In genomic region chr16:85446846-85447656, GRCh38 we compare ENCODE assay signal across 1 cellular context.
TF ChIP-seq lines count a peak whose summit lies in the region.

No MANE protein-coding gene starts in this region.

TF ChIP-seq in HepG2, 621 proteins besides CTCF, POLR2A, EP300 and RAD21 (continued from another document and continues in another):
- no peak for TF ChIP-seq AHDC1 (CRISPR knock-in tag; IDR thresholded peaks at IDR 0.05; ENCODE audit: borderline replicate concordance)
- TF ChIP-seq ELF1 (CRISPR knock-in tag; IDR thresholded peaks at IDR 0.05) = no peak
- no peak for TF ChIP-seq TBL1XR1 (IDR thresholded peaks at IDR 0.05; ENCODE audit: borderline replicate concordance, low read length, partially characterized antibody)
- TF ChIP-seq ARID2 (CRISPR knock-in tag; IDR thresholded peaks at IDR 0.05; ENCODE audit: borderline replicate concordance) = no peak
- no peak for TF ChIP-seq ONECUT2 (CRISPR knock-in tag; IDR thresholded peaks at IDR 0.05)
- peak; percentile 99 for TF ChIP-seq ESRRA (CRISPR knock-in tag; IDR thresholded peaks at IDR 0.05; ENCODE audit: low read depth)
- TF ChIP-seq SRSF9 (IDR thresholded peaks at IDR 0.05; ENCODE audit: borderline replicate concordance, insufficient read depth, low read depth, low read length, poor library complexity, severe bottlenecking) = no peak
- TF ChIP-seq IKZF1 (IDR thresholded peaks at IDR 0.05) = no peak
- peak; percentile 57; the same call in 1 of the 2 replicates for TF ChIP-seq ZNF263 (CRISPR knock-in tag; IDR thresholded peaks at IDR 0.05)
- TF ChIP-seq SAFB2 (CRISPR knock-in tag; IDR thresholded peaks at IDR 0.05; ENCODE audit: borderline replicate concordance, low read depth) = no peak
- TF ChIP-seq KAT8 (CRISPR knock-in tag; IDR thresholded peaks at IDR 0.05) = no peak
- no peak for TF ChIP-seq ZNF558 (CRISPR knock-in tag; IDR thresholded peaks at IDR 0.05; ENCODE audit: borderline replicate concordance)
- TF ChIP-seq, protein P1, sequence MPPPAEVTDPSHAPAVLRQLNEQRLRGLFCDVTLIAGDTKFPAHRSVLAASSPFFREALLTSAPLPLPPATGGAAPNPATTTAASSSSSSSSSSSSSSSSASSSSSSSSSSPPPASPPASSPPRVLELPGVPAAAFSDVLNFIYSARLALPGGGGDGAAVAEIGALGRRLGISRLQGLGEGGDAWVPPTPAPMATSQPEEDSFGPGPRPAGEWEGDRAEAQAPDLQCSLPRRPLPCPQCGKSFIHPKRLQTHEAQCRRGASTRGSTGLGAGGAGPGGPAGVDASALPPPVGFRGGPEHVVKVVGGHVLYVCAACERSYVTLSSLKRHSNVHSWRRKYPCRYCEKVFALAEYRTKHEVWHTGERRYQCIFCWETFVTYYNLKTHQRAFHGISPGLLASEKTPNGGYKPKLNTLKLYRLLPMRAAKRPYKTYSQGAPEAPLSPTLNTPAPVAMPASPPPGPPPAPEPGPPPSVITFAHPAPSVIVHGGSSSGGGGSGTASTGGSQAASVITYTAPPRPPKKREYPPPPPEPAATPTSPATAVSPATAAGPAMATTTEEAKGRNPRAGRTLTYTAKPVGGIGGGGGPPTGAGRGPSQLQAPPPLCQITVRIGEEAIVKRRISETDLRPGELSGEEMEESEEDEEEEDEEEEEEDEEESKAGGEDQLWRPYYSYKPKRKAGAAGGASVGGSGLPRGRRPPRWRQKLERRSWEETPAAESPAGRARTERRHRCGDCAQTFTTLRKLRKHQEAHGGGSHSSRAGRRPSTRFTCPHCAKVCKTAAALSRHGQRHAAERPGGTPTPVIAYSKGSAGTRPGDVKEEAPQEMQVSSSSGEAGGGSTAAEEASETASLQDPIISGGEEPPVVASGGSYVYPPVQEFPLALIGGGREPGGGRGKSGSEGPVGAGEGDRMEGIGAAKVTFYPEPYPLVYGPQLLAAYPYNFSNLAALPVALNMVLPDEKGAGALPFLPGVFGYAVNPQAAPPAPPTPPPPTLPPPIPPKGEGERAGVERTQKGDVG (CRISPR knock-in tag; IDR thresholded peaks at IDR 0.05; ENCODE audit: borderline replicate concordance) = 0 out of 2 replicates have a peak, but pooled peaks have one; percentile 79
- TF ChIP-seq, protein P2, sequence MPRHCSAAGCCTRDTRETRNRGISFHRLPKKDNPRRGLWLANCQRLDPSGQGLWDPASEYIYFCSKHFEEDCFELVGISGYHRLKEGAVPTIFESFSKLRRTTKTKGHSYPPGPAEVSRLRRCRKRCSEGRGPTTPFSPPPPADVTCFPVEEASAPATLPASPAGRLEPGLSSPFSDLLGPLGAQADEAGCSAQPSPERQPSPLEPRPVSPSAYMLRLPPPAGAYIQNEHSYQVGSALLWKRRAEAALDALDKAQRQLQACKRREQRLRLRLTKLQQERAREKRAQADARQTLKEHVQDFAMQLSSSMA (CRISPR knock-in tag; IDR thresholded peaks at IDR 0.05) = no peak
- TF ChIP-seq SNAI1 (CRISPR knock-in tag; IDR thresholded peaks at IDR 0.05; ENCODE audit: borderline replicate concordance) = no peak
- TF ChIP-seq SRSF4 (IDR thresholded peaks at IDR 0.05; ENCODE audit: low read depth, low read length, poor library complexity, severe bottlenecking) = no peak
- no peak for TF ChIP-seq ZNF761 (CRISPR knock-in tag; conservative IDR thresholded peaks at IDR 0.05)
- no peak for TF ChIP-seq NFKB2 (CRISPR knock-in tag; IDR thresholded peaks at IDR 0.05; ENCODE audit: borderline replicate concordance)
- TF ChIP-seq ZNF773 (CRISPR knock-in tag; IDR thresholded peaks at IDR 0.05; ENCODE audit: borderline replicate concordance) = no peak
- peak; percentile 64; the same call in 1 of the 2 replicates for TF ChIP-seq PHF21A (CRISPR knock-in tag; IDR thresholded peaks at IDR 0.05)
- no peak for TF ChIP-seq TBP (CRISPR knock-in tag; IDR thresholded peaks at IDR 0.05)
- no peak for TF ChIP-seq ZNF747 (CRISPR knock-in tag; IDR thresholded peaks at IDR 0.05; ENCODE audit: borderline replicate concordance)
- TF ChIP-seq ZNF431 (CRISPR knock-in tag; IDR thresholded peaks at IDR 0.05; ENCODE audit: borderline replicate concordance, low read depth) = no peak
- no peak for TF ChIP-seq ZNF142 (CRISPR knock-in tag; IDR thresholded peaks at IDR 0.05)
- TF ChIP-seq, protein P3, sequence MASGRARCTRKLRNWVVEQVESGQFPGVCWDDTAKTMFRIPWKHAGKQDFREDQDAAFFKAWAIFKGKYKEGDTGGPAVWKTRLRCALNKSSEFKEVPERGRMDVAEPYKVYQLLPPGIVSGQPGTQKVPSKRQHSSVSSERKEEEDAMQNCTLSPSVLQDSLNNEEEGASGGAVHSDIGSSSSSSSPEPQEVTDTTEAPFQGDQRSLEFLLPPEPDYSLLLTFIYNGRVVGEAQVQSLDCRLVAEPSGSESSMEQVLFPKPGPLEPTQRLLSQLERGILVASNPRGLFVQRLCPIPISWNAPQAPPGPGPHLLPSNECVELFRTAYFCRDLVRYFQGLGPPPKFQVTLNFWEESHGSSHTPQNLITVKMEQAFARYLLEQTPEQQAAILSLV (CRISPR knock-in tag; IDR thresholded peaks at IDR 0.05; ENCODE audit: borderline replicate concordance) = 0 out of 2 replicates have a peak, but pooled peaks have one; percentile 0
- TF ChIP-seq, protein P4, sequence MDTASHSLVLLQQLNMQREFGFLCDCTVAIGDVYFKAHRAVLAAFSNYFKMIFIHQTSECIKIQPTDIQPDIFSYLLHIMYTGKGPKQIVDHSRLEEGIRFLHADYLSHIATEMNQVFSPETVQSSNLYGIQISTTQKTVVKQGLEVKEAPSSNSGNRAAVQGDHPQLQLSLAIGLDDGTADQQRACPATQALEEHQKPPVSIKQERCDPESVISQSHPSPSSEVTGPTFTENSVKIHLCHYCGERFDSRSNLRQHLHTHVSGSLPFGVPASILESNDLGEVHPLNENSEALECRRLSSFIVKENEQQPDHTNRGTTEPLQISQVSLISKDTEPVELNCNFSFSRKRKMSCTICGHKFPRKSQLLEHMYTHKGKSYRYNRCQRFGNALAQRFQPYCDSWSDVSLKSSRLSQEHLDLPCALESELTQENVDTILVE (CRISPR knock-in tag; IDR thresholded peaks at IDR 0.05) = no peak
- TF ChIP-seq, protein P5, sequence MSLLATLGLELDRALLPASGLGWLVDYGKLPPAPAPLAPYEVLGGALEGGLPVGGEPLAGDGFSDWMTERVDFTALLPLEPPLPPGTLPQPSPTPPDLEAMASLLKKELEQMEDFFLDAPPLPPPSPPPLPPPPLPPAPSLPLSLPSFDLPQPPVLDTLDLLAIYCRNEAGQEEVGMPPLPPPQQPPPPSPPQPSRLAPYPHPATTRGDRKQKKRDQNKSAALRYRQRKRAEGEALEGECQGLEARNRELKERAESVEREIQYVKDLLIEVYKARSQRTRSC (CRISPR knock-in tag; IDR thresholded peaks at IDR 0.05; ENCODE audit: low read depth) = no peak
- no peak; a peak in 1 of 4 replicates for TF ChIP-seq NR2F1 (CRISPR knock-in tag; IDR thresholded peaks at IDR 0.05)
- no peak for TF ChIP-seq ELF3 (CRISPR knock-in tag; IDR thresholded peaks at IDR 0.05)
- no peak for TF ChIP-seq ZNF441 (CRISPR knock-in tag; IDR thresholded peaks at IDR 0.05; ENCODE audit: borderline replicate concordance)
- TF ChIP-seq TEAD2 (CRISPR knock-in tag; IDR thresholded peaks at IDR 0.05) = no peak
- no peak for TF ChIP-seq POLR2G (IDR thresholded peaks at IDR 0.05; ENCODE audit: low read depth, low read length)
- no peak for TF ChIP-seq GTF2F1 (IDR thresholded peaks at IDR 0.05; ENCODE audit: low read length)
- no peak for TF ChIP-seq ZNF451 (CRISPR knock-in tag; IDR thresholded peaks at IDR 0.05)
- TF ChIP-seq, protein P6, sequence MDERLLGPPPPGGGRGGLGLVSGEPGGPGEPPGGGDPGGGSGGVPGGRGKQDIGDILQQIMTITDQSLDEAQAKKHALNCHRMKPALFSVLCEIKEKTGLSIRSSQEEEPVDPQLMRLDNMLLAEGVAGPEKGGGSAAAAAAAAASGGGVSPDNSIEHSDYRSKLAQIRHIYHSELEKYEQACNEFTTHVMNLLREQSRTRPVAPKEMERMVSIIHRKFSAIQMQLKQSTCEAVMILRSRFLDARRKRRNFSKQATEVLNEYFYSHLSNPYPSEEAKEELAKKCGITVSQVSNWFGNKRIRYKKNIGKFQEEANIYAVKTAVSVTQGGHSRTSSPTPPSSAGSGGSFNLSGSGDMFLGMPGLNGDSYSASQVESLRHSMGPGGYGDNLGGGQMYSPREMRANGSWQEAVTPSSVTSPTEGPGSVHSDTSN (CRISPR knock-in tag; IDR thresholded peaks at IDR 0.05) = no peak
- TF ChIP-seq, protein P7, sequence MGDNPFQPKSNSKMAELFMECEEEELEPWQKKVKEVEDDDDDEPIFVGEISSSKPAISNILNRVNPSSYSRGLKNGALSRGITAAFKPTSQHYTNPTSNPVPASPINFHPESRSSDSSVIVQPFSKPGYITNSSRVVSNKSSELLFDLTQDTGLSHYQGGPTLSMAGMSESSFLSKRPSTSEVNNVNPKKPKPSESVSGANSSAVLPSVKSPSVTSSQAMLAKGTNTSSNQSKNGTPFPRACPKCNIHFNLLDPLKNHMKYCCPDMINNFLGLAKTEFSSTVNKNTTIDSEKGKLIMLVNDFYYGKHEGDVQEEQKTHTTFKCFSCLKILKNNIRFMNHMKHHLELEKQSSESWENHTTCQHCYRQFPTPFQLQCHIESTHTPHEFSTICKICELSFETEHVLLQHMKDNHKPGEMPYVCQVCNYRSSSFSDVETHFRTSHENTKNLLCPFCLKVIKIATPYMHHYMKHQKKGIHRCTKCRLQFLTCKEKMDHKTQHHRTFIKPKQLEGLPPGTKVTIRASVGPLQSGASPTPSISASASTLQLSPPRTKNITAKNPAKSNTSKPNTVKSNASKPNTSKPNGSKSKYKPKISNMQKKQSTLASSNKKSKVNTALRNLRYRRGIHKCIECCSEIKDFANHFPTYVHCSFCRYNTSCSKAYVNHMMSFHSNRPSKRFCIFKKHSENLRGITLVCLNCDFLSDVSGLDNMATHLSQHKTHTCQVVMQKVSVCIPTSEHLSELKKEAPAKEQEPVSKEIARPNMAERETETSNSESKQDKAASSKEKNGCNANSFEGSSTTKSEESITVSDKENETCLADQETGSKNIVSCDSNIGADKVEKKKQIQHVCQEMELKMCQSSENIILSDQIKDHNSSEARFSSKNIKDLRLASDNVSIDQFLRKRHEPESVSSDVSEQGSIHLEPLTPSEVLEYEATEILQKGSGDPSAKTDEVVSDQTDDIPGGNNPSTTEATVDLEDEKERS (CRISPR knock-in tag; IDR thresholded peaks at IDR 0.05) = no peak
